9 cellular contexts compared by ENCODE assay signal in genomic region chrX:115616943-115617563, GRCh38. TPM values are rescaled to one million over a fixed set of nuclear protein-coding genes. Genes with fewer than 3 reads are reported as not detected.
DNase-seq lines count a peak whose midpoint lies in the region; ATAC-seq and TF ChIP-seq lines count a peak whose summit lies in the region.
"Had no signal": no experiment of that assay in that cellular context is flagged by ENCODE, and none has a peak within 500 bp of the region (broad histone marks: within the 10 kb centered on the region; RNA-seq: fewer than 3 reads in every experiment).

No MANE protein-coding gene starts in this region.

- H3K4me1 Mint-ChIP-seq in brain (peaks cover 66% of the 10 kb centered on the region), osteocyte (ENCODE audit: unreplicated experiment) (peaks cover 78% of the 10 kb centered on the region)

- H3K27ac Mint-ChIP-seq in brain (peak overlapping the region in 4 of 5 experiments; percentile 40 to 68 (median 54)), osteocyte (ENCODE audit: unreplicated experiment) (peak overlapping the region; percentile 98)

- no peaks in the 10 kb centered on the region for H3F3A ChIP-seq in MM.1S (ENCODE audit: insufficient read depth, low read length)

- no peaks in the 10 kb centered on the region for H3K36me3 ChIP-seq in MM.1S (replicated peaks; ENCODE audit: insufficient read depth, low read length)

- no peak overlapping the region for H3K9ac ChIP-seq in MM.1S (ENCODE audit: low read length)

- no peak overlapping the region for H3K4me3 ChIP-seq in MM.1S (ENCODE audit: low read length)

- H3K4me3 Mint-ChIP-seq in brain (peak overlapping the region in 1 of 5 experiments; percentile 31), osteocyte (ENCODE audit: unreplicated experiment) (peak overlapping the region; percentile 65)

- no peaks in the 10 kb centered on the region for H3K4me1 ChIP-seq in MM.1S (ENCODE audit: low read length)

- no peak for TF ChIP-seq CTCF in brain (conservative IDR thresholded peaks at IDR 0.05)
- TF ChIP-seq CTCF in osteocyte (IDR thresholded peaks at IDR 0.05), result no peak
- no peak for TF ChIP-seq CTCF in MM.1S (IDR thresholded peaks at IDR 0.05; ENCODE audit: low read length)

- H3K36me3 Mint-ChIP-seq in brain (peaks cover 2% of the 10 kb centered on the region), osteocyte (ENCODE audit: unreplicated experiment) (peaks cover 17% of the 10 kb centered on the region)

- H3K9me2 ChIP-seq in MM.1S (replicated peaks; ENCODE audit: insufficient read depth, low read length), result no peaks in the 10 kb centered on the region

- no peaks in the 10 kb centered on the region for H3K27me3 ChIP-seq in MM.1S (replicated peaks; ENCODE audit: insufficient read depth, low read length)

- ATAC-seq in HG03175 (IDR thresholded peaks at IDR 0.05; ENCODE audit: unreplicated experiment), result peak; percentile 94

- H3K79me2 ChIP-seq in MM.1S (ENCODE audit: low read length), result no peaks in the 10 kb centered on the region

- no peak overlapping the region for H3K27ac ChIP-seq in MM.1S (ENCODE audit: low read length)

- no peak overlapping the region for H2AFZ ChIP-seq in MM.1S (ENCODE audit: low read length)

- DNase-seq in activated T-cell treated with anti-CD3 and anti-CD28 coated beads, Interleukin-2, amount 50 U/mL, for 48 hours, result peak; percentile 21 to 28
- DNase-seq in activated T-cell treated with anti-CD3 and anti-CD28 coated beads for 4 hours (no peak), osteocyte (ENCODE audit: extremely low spot score, unreplicated experiment) (no peak), NCI-H1092 treated with DMSO at 0.1 percent for 48 hours (lab: John Stamatoyannopoulos, UW) (no peak), DMS153 (lab: John Stamatoyannopoulos, UW) (no peak), MM.1S (no peak)
- DNase-seq: DND-41 had no signal

- no peaks in the 10 kb centered on the region for H3K9me3 ChIP-seq in MM.1S (replicated peaks; ENCODE audit: insufficient read depth, low read length)

- no peaks in the 10 kb centered on the region for H4K20me1 ChIP-seq in MM.1S (ENCODE audit: insufficient read depth, low read length)

- H3K27me3 Mint-ChIP-seq in brain (no peaks in the 10 kb centered on the region), osteocyte (ENCODE audit: unreplicated experiment) (no peaks in the 10 kb centered on the region)

- H3K9me3 Mint-ChIP-seq in brain (no peaks in the 10 kb centered on the region), osteocyte (ENCODE audit: unreplicated experiment) (no peaks in the 10 kb centered on the region)

- no peak overlapping the region for H3K4me2 ChIP-seq in MM.1S (ENCODE audit: low read depth, low read length)

RNA-seq across cellular contexts. Expression of gene PLS3, which starts 56.1 kb away (rescaled TPM):
- 18.0 TPM for polyA plus RNA-seq in brain (ENCODE audit: insufficient read depth, low read depth, low replicate concordance)
- 530 and 547 TPM in 2 replicates for total RNA-seq in osteocyte

Comparison
In these comparisons a context has a peak if more than half of its experiments do, and no peak if none do; other contexts are left out.
1. DNase-seq: peak in activated T-cell treated with anti-CD3 and anti-CD28 coated beads, Interleukin-2, amount 50 U/mL, for 48 hours (2 of 2); none in activated T-cell treated with anti-CD3 and anti-CD28 coated beads for 4 hours (single experiment), osteocyte (single experiment), NCI-H1092 treated with DMSO at 0.1 percent for 48 hours (single experiment), DMS153 (single experiment) and MM.1S (single experiment).